In the genomic region with DNA sequence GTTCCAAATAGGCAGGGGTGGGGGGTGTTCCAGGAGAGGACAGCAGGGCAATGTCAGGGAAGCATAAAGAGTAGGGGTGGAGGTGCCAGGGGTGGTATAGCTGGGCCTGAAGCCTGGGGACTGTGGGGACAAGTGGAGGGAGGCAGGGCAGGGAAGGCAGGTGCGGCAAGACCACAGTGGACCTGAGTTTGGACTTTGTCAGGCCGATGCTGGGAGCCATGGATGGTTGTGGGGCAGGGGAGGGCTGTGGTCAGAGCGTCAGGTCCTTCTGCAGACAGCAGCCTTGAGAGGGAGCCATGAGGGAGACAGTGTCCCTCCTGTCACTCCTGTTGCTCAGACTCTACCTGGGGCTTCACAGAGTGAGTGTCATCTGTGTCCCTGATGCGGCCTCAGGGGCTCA, we compare ENCODE assay signal across 19 cellular contexts.
A peak's percentile ranks its signal among the peaks of the same experiment; 100 is the strongest.
DNase-seq lines count a peak whose midpoint lies in the region; ATAC-seq and TF ChIP-seq lines count a peak whose summit lies in the region.
"Had no signal": no experiment of that assay in that cellular context is flagged by ENCODE, and none has a peak within 500 bp of the region (broad histone marks: within the 10 kb centered on the region; RNA-seq: fewer than 3 reads in every experiment).

No MANE protein-coding gene starts in this region.

- 54% methylated on average over 4 of the region's 4 CpGs for WGBS in suprapubic skin

- no peak overlapping the region for H3K4me3 ChIP-seq in suprapubic skin
- H3K4me3 ChIP-seq: BLaER1 treated with 17β-estradiol and CSF1 and Interleukin-3, amounts not matched to agents 10 nM and 100 nM had no signal

- intact Hi-C loops in posterior vena cava (cut with DNase I): no loop called here

- no peak for TF ChIP-seq EP300 in suprapubic skin (IDR thresholded peaks at IDR 0.05)

- H3K27me3 ChIP-seq in suprapubic skin: peaks cover 3% of the 10 kb centered on the region
- H3K27me3 ChIP-seq: BLaER1 treated with 17β-estradiol and CSF1 and Interleukin-3, amounts not matched to agents 10 nM and 100 nM had no signal

- H3K4me1 ChIP-seq in suprapubic skin: no peaks in the 10 kb centered on the region
- H3K4me1 ChIP-seq: Caco-2 had no signal

- no peak for ATAC-seq in HG03354 (IDR thresholded peaks at IDR 0.05; ENCODE audit: poor library complexity, severe bottlenecking, unreplicated experiment)
- ATAC-seq: CD8-positive, alpha-beta T cell had no signal

- peak; percentile 39 for DNase-seq in mesenteric fat pad (ENCODE audit: low spot score)
- DNase-seq in myocyte (ENCODE audit: low read depth): peak; percentile 5
- DNase-seq in posterior vena cava (ENCODE audit: low spot score): peak; percentile 60
- peak; percentile 42 to 57 for DNase-seq in suprapubic skin (ENCODE audit: low spot score in 2 of 2)
- no peak for DNase-seq in activated CD4-positive, alpha-beta T cell treated with anti-CD3 and anti-CD28 coated beads, Interleukin-2, amount 50 U/mL, for 4 hours
- DNase-seq in NCI-H1436 (lab: John Stamatoyannopoulos, UW): no peak
- DNase-seq in AG20443 (ENCODE audit: low spot score): no peak
- DNase-seq: 8988T; ACHN; AML-193; Caco-2; Calu3; CD4-positive, alpha-beta T cell; CD8-positive, alpha-beta T cell; DMS79 treated with DMSO at 0.1 percent for 48 hours; GF-D8 had no signal

- no peak overlapping the region for H3K27ac ChIP-seq in suprapubic skin
- H3K27ac ChIP-seq: BLaER1 treated with 17β-estradiol and CSF1 and Interleukin-3, amounts not matched to agents 10 nM and 100 nM; C4-2B had no signal

- no peaks in the 10 kb centered on the region for H3K36me3 ChIP-seq in suprapubic skin
- H3K36me3 ChIP-seq: BLaER1 treated with 17β-estradiol and CSF1 and Interleukin-3, amounts not matched to agents 10 nM and 100 nM had no signal

- no peak for TF ChIP-seq POLR2A in suprapubic skin (IDR thresholded peaks at IDR 0.05)

- no peak for TF ChIP-seq CTCF in suprapubic skin (IDR thresholded peaks at IDR 0.05)

- no peaks in the 10 kb centered on the region for H3K9me3 ChIP-seq in suprapubic skin
- H3K9me3 ChIP-seq: Caco-2 had no signal

Comparison
In these comparisons a context has a peak if more than half of its experiments do, and no peak if none do; other contexts are left out.
1. DNase-seq: peak in mesenteric fat pad (single experiment), myocyte (single experiment), posterior vena cava (single experiment) and suprapubic skin (2 of 2); none in activated CD4-positive, alpha-beta T cell treated with anti-CD3 and anti-CD28 coated beads, Interleukin-2, amount 50 U/mL, for 4 hours (0 of 2), NCI-H1436 (single experiment) and AG20443 (single experiment).